ENCODE assay signal across 16 cellular contexts in the genomic region with DNA sequence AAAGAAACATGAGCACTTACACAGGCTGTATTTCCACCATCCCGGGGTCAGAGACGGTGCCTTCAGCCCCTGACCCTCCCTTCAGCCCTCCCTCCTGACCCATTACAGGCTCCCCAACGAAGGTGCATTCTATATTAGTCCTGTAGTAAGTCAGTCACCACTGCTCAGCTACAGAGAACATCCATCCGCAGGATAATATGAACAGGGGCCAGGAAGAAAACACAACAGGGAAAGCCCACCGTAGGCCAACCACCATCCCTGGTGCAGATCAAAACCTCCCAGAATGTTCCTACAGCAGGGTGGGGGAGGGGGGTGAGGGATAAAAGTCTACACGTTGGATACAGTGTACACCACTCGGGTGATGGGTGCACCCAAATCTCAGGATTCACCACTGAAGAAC. TPM values are rescaled to one million over a fixed set of nuclear protein-coding genes. Genes with fewer than 3 reads are reported as not detected.
A peak's percentile ranks its signal among the peaks of the same experiment; 100 is the strongest.
DNase-seq lines count a peak whose midpoint lies in the region; ATAC-seq and TF ChIP-seq lines count a peak whose summit lies in the region.
"Had no signal": no experiment of that assay in that cellular context is flagged by ENCODE, and none has a peak within 500 bp of the region (broad histone marks: within the 10 kb centered on the region; RNA-seq: fewer than 3 reads in every experiment).

No MANE protein-coding gene starts in this region.

- peaks cover 57% of the 10 kb centered on the region for H3K4me1 Mint-ChIP-seq in neural progenitor cell
- H3K4me1 Mint-ChIP-seq: activated naive CD8-positive, alpha-beta T cell treated with anti-CD3 and anti-CD28 coated beads, Interleukin-2, amount 50 U/mL, for 24 hours; T-cell had no signal

- H3K27ac Mint-ChIP-seq in neural progenitor cell, result no peak overlapping the region
- H3K27ac Mint-ChIP-seq: activated naive CD8-positive, alpha-beta T cell treated with anti-CD3 and anti-CD28 coated beads, Interleukin-2, amount 50 U/mL, for 24 hours; T-cell had no signal

- H3K4me1 ChIP-seq in left ventricle myocardium inferior, result peaks cover 66% of the 10 kb centered on the region
- H3K4me1 ChIP-seq in esophagus muscularis mucosa, result peaks cover 42 to 56% (median 51%) of the 10 kb centered on the region in 4 donors
- H3K4me1 ChIP-seq in neural progenitor cell, result peaks cover 45% of the 10 kb centered on the region
- H3K4me1 ChIP-seq in upper lobe of right lung, result peaks cover 36% of the 10 kb centered on the region

- no peak for DNase-seq in left ventricle myocardium inferior
- DNase-seq in Right ventricle myocardium superior, result no peak
- no peak for DNase-seq in esophagus muscularis mucosa (ENCODE audit: extremely low spot score)
- DNase-seq in neural progenitor cell (ENCODE audit: low spot score), result no peak
- no peak for DNase-seq in upper lobe of right lung
- no peak for DNase-seq in HuH-7.5 (ENCODE audit: low spot score)
- DNase-seq in retina, result no peak
- DNase-seq: activated CD4-positive, CD25-positive, alpha-beta regulatory T cell treated with anti-CD3 and anti-CD28 coated beads, Interleukin-2, amount 50 U/mL, for 72 hours; activated naive CD8-positive, alpha-beta T cell treated with anti-CD3 and anti-CD28 coated beads, Interleukin-2, amount 50 U/mL, for 24 hours; activated T-cell treated with anti-CD3 and anti-CD28 coated beads, Interleukin-2, amount 50 U/mL, for 1 hour; COR-L47; GF-D8; MM.1S had no signal

- peaks cover 6% of the 10 kb centered on the region for H3K27me3 Mint-ChIP-seq in neural progenitor cell (ENCODE audit: insufficient read depth, low read depth)

- no peak for ATAC-seq in Right ventricle myocardium superior (ENCODE audit: poor library complexity)
- no peak for ATAC-seq in upper lobe of right lung
- ATAC-seq in GM21576 (IDR thresholded peaks at IDR 0.05; ENCODE audit: unreplicated experiment), result no peak
- ATAC-seq: activated naive CD8-positive, alpha-beta T cell treated with anti-CD3 and anti-CD28 coated beads, Interleukin-2, amount 50 U/mL, for 24 hours; T-cell had no signal

- peaks cover 73% of the 10 kb centered on the region for H3K79me2 ChIP-seq in neural progenitor cell (ENCODE audit: low read depth)

- TF ChIP-seq POLR2A in esophagus muscularis mucosa (IDR thresholded peaks at IDR 0.05; ENCODE audit: low read depth), result no peak

- H3K4me3 Mint-ChIP-seq in neural progenitor cell, result no peak overlapping the region
- H3K4me3 Mint-ChIP-seq: activated naive CD8-positive, alpha-beta T cell treated with anti-CD3 and anti-CD28 coated beads, Interleukin-2, amount 50 U/mL, for 24 hours; T-cell had no signal

- H3K9me3 Mint-ChIP-seq in neural progenitor cell, result peaks cover 14% of the 10 kb centered on the region
- H3K9me3 Mint-ChIP-seq: activated naive CD8-positive, alpha-beta T cell treated with anti-CD3 and anti-CD28 coated beads, Interleukin-2, amount 50 U/mL, for 24 hours; T-cell had no signal

- peaks cover 38% of the 10 kb centered on the region for H3F3A ChIP-seq in neural progenitor cell (ENCODE audit: low read depth)

- H3K27me3 ChIP-seq in left ventricle myocardium inferior (ENCODE audit: low read depth) (no peaks in the 10 kb centered on the region), esophagus muscularis mucosa (no peaks in the 10 kb centered on the region), neural progenitor cell (peaks cover 49% of the 10 kb centered on the region), upper lobe of right lung (no peaks in the 10 kb centered on the region)

- H3K36me3 ChIP-seq in left ventricle myocardium inferior (no peaks in the 10 kb centered on the region), esophagus muscularis mucosa (no peaks in the 10 kb centered on the region), neural progenitor cell (no peaks in the 10 kb centered on the region), upper lobe of right lung (no peaks in the 10 kb centered on the region)

- H2AFZ ChIP-seq in neural progenitor cell (replicated peaks), result no peak overlapping the region

- no peak overlapping the region for H3K9ac ChIP-seq in neural progenitor cell

- WGBS in esophagus muscularis mucosa, result 69% methylated on average over 5 of the region's 7 CpGs

- peaks cover 88% of the 10 kb centered on the region for H4K20me1 ChIP-seq in neural progenitor cell (ENCODE audit: low read depth)

- TF ChIP-seq EP300 in esophagus muscularis mucosa (IDR thresholded peaks at IDR 0.05), result no peak

- H3K9me3 ChIP-seq in left ventricle myocardium inferior (replicated peaks) (no peaks in the 10 kb centered on the region), esophagus muscularis mucosa (no peaks in the 10 kb centered on the region), neural progenitor cell (ENCODE audit: low read depth) (no peaks in the 10 kb centered on the region), upper lobe of right lung (no peaks in the 10 kb centered on the region)

- H3K27ac ChIP-seq in left ventricle myocardium inferior (replicated peaks), result peak overlapping the region; percentile 83
- H3K27ac ChIP-seq in esophagus muscularis mucosa (replicated peaks in 1 of 4), result peak overlapping the region; percentile 76 to 83 (median 81)
- no peak overlapping the region for H3K27ac ChIP-seq in neural progenitor cell
- peak overlapping the region; percentile 66 for H3K27ac ChIP-seq in upper lobe of right lung

- H3K36me3 Mint-ChIP-seq in neural progenitor cell, result peaks cover 6% of the 10 kb centered on the region
- H3K36me3 Mint-ChIP-seq: T-cell had no signal

- H3K4me3 ChIP-seq in left ventricle myocardium inferior, result peak overlapping the region; percentile 21
- no peak overlapping the region for H3K4me3 ChIP-seq in esophagus muscularis mucosa
- no peak overlapping the region for H3K4me3 ChIP-seq in neural progenitor cell
- no peak overlapping the region for H3K4me3 ChIP-seq in upper lobe of right lung
- H3K4me3 ChIP-seq: skin epidermis had no signal

- H3K4me2 ChIP-seq in neural progenitor cell, result peak overlapping the region; percentile 68

- TF ChIP-seq CTCF in left ventricle myocardium inferior (IDR thresholded peaks at IDR 0.05; ENCODE audit: borderline replicate concordance) (no peak), esophagus muscularis mucosa (IDR thresholded peaks at IDR 0.05) (no peak), neural progenitor cell (IDR thresholded peaks at IDR 0.05) (no peak), upper lobe of right lung (IDR thresholded peaks at IDR 0.05) (no peak)

- intact Hi-C loops in left ventricle myocardium inferior (cut with micrococcal nuclease) (no loop called here), Right ventricle myocardium superior (cut with DNase I) (no loop called here), esophagus muscularis mucosa (cut with DNase I) (no loop called here), upper lobe of right lung (cut with DNase I) (no loop called here)

RNA-seq across cellular contexts. Expression of a gene that starts 15.1 kb away (rescaled TPM):
- total RNA-seq in left ventricle myocardium inferior (15.7 TPM), Right ventricle myocardium superior (15.6 TPM), esophagus muscularis mucosa (10 to 100 TPM; 19.9 to 81.6 (median 50.1) TPM), neural progenitor cell (ENCODE audit: low replicate concordance) (118 and 128 TPM in 2 replicates), upper lobe of right lung (58.4 TPM)
